Comparison of ENCODE assay signal across 28 cellular contexts in genomic region chr1:157429841-157430240, GRCh38.
DNase-seq lines count a peak whose midpoint lies in the region; ATAC-seq and TF ChIP-seq lines count a peak whose summit lies in the region.
"Had no signal": no experiment of that assay in that cellular context is flagged by ENCODE, and none has a peak within 500 bp of the region (broad histone marks: within the 10 kb centered on the region; RNA-seq: fewer than 3 reads in every experiment).

No MANE protein-coding gene starts in this region.

- H3K9me3 ChIP-seq in OCI-LY3 (ENCODE audit: insufficient read depth, low read length) = no peaks in the 10 kb centered on the region
- H3K9me3 ChIP-seq: adrenal gland, BLaER1, esophagus muscularis mucosa, Peyer's patch, tibial artery had no signal

- no peak overlapping the region for H2AFZ ChIP-seq in OCI-LY3 (ENCODE audit: low read depth, low read length)

- H3K4me2 ChIP-seq in OCI-LY3 (ENCODE audit: low read length) = peak overlapping the region; percentile 51
- H3K4me2 ChIP-seq: BLaER1 had no signal

- H3K36me3 ChIP-seq in OCI-LY3 (replicated peaks; ENCODE audit: low read depth, low read length) = no peaks in the 10 kb centered on the region
- H3K36me3 ChIP-seq: adrenal gland, BLaER1, cardiac muscle cell, esophagus muscularis mucosa, Peyer's patch, tibial artery had no signal

- H3K79me2 ChIP-seq in OCI-LY3 (ENCODE audit: low read length) = no peaks in the 10 kb centered on the region

- peaks cover 14% of the 10 kb centered on the region for H3K4me1 ChIP-seq in OCI-LY3 (ENCODE audit: low read length)
- H3K4me1 ChIP-seq: adrenal gland, BLaER1, esophagus muscularis mucosa, Peyer's patch, tibial artery had no signal

- ATAC-seq in GM18498 (IDR thresholded peaks at IDR 0.05; ENCODE audit: unreplicated experiment) = no peak
- ATAC-seq in GM18858 (IDR thresholded peaks at IDR 0.05; ENCODE audit: unreplicated experiment) = no peak
- ATAC-seq: activated T-cell treated with anti-CD3 and anti-CD28 coated beads, Interleukin-2, amount 50 U/mL, for 72 hours; naive thymus-derived CD8-positive, alpha-beta T cell had no signal

- no peaks in the 10 kb centered on the region for H3K27me3 ChIP-seq in OCI-LY3 (ENCODE audit: low read depth, low read length)
- H3K27me3 ChIP-seq: adrenal gland, BLaER1, cardiac muscle cell, esophagus muscularis mucosa, Peyer's patch, tibial artery had no signal

- H3K27ac ChIP-seq in OCI-LY3 (ENCODE audit: low read length) = peak overlapping the region; percentile 60
- H3K27ac ChIP-seq: adrenal gland, BLaER1, cardiac muscle cell, esophagus muscularis mucosa, Peyer's patch, tibial artery had no signal

- DNase-seq in Daoy (ENCODE audit: low read depth) = peak; percentile 35
- DNase-seq in epithelial cell of esophagus (ENCODE audit: low read depth) = peak; percentile 6
- DNase-seq in myocyte (ENCODE audit: low read depth) = peak; percentile 3
- DNase-seq in SKM-1 treated with dmso at 0.1 percent for 144 hours (lab: John Stamatoyannopoulos, UW; ENCODE audit: unreplicated experiment) = no peak
- no peak for DNase-seq in cortex of kidney (lab: John Stamatoyannopoulos, UW)
- DNase-seq: activated CD4-positive, alpha-beta T cell treated with anti-CD3 and anti-CD28 coated beads, Interleukin-2, amount 10 ng/mL, durations not matched to agents 24 days and 14 days; activated naive CD4-positive, alpha-beta T cell; activated T-cell treated with anti-CD3 and anti-CD28 coated beads, Interleukin-2, amount 50 U/mL, for 72 hours; adrenal gland; endodermal cell; midbrain; naive thymus-derived CD8-positive, alpha-beta T cell; NCI-H1105; NCI-H1930; NCI-H69; Peyer's patch; retina; SIG-M5; stimulated activated CD4-positive, alpha-beta T cell treated with anti-CD3 and anti-CD28 coated beads, Interleukin-2, amount 100 ng/mL, for 24 hours; SW 1271; T-helper 9 cell; tibial artery had no signal

- H3K4me3 ChIP-seq in OCI-LY3 (ENCODE audit: low read length) (no peak overlapping the region; the same call in 1 of the 2 replicates), epithelial cell of esophagus (ENCODE audit: low read length) (no peak overlapping the region)
- H3K4me3 ChIP-seq: adrenal gland, BLaER1, cardiac muscle cell, esophagus muscularis mucosa, Peyer's patch, tibial artery had no signal

- no peaks in the 10 kb centered on the region for H4K20me1 ChIP-seq in OCI-LY3 (ENCODE audit: insufficient read depth, low read length)
- H4K20me1 ChIP-seq: BLaER1 had no signal

- TF ChIP-seq CTCF in OCI-LY3 (IDR thresholded peaks at IDR 0.05; ENCODE audit: low read depth, low read length) = no peak
- TF ChIP-seq CTCF in epithelial cell of esophagus (IDR thresholded peaks at IDR 0.05; ENCODE audit: insufficient read depth, low read depth, low read length, missing control alignments) = no peak

- peak overlapping the region; percentile 32; the same call in 1 of the 2 replicates for H3K9ac ChIP-seq in OCI-LY3 (ENCODE audit: low read length)
- H3K9ac ChIP-seq: BLaER1 had no signal

Comparison
In these comparisons a context has a peak if more than half of its experiments do, and no peak if none do; other contexts are left out.
1. DNase-seq: peak in Daoy (single experiment), epithelial cell of esophagus (single experiment) and myocyte (single experiment); none in SKM-1 treated with dmso at 0.1 percent for 144 hours (single experiment) and cortex of kidney (single experiment).